ENCODE assay signal across 14 cellular contexts in genomic region chr5:133906303-133906702, GRCh38.
"Had no signal": no experiment of that assay in that cellular context is flagged by ENCODE, and none has a peak within 500 bp of the region (broad histone marks: within the 10 kb centered on the region; RNA-seq: fewer than 3 reads in every experiment).

No MANE protein-coding gene starts in this region.

- H3K9me3 ChIP-seq: prostate gland, right lobe of liver, tibial artery had no signal

- H3K36me3 ChIP-seq: prostate gland, right lobe of liver, tibial artery had no signal

- H3K4me1 Mint-ChIP-seq: central memory CD8-positive, alpha-beta T cell; stimulated activated effector memory CD8-positive, alpha-beta T cell treated with anti-CD3 and anti-CD28 coated beads, Interleukin-12 subunit alpha, Interleukin-12 subunit beta, amount 100 ng/mL, for 72 hours had no signal

- H3K36me3 Mint-ChIP-seq: stimulated activated effector memory CD8-positive, alpha-beta T cell treated with anti-CD3 and anti-CD28 coated beads, Interleukin-12 subunit alpha, Interleukin-12 subunit beta, amount 100 ng/mL, for 72 hours had no signal

- H3K9me3 Mint-ChIP-seq: activated T-cell treated with anti-CD3 and anti-CD28 coated beads, Interleukin-2, amount 50 U/mL, for 72 hours; central memory CD8-positive, alpha-beta T cell; nephron progenitor cell; stimulated activated effector memory CD8-positive, alpha-beta T cell treated with anti-CD3 and anti-CD28 coated beads, Interleukin-12 subunit alpha, Interleukin-12 subunit beta, amount 100 ng/mL, for 72 hours had no signal

- H3K27me3 Mint-ChIP-seq: central memory CD8-positive, alpha-beta T cell; T-helper 17 cell had no signal

- ATAC-seq: activated T-cell treated with anti-CD3 and anti-CD28 coated beads, Interleukin-2, amount 50 U/mL, for 72 hours; stimulated activated effector memory CD8-positive, alpha-beta T cell treated with anti-CD3 and anti-CD28 coated beads, Interleukin-12 subunit alpha, Interleukin-12 subunit beta, amount 100 ng/mL, for 72 hours; T-helper 17 cell had no signal

- H3K4me3 ChIP-seq: hepatocyte, prostate gland, right lobe of liver, tibial artery had no signal

- H3K4me3 Mint-ChIP-seq: activated T-cell treated with anti-CD3 and anti-CD28 coated beads, Interleukin-2, amount 50 U/mL, for 72 hours; central memory CD8-positive, alpha-beta T cell; nephron progenitor cell; stimulated activated effector memory CD8-positive, alpha-beta T cell treated with anti-CD3 and anti-CD28 coated beads, Interleukin-12 subunit alpha, Interleukin-12 subunit beta, amount 100 ng/mL, for 72 hours; T-helper 17 cell had no signal

- H3K27ac ChIP-seq: epithelial cell of prostate, hepatocyte, prostate gland, right lobe of liver, tibial artery had no signal

- DNase-seq: activated CD4-positive, alpha-beta T cell treated with anti-CD3 and anti-CD28 coated beads, Interleukin-2, amount 50 U/mL, for 4 hours; activated CD4-positive, CD25-positive, alpha-beta regulatory T cell treated with anti-CD3 and anti-CD28 coated beads, Interleukin-2, amount 50 U/mL, for 72 hours; activated naive CD4-positive, alpha-beta T cell; activated T-cell treated with anti-CD3 and anti-CD28 coated beads, Interleukin-2, amount 50 U/mL, for 72 hours; effector memory CD4-positive, alpha-beta T cell; nephron progenitor cell; right lobe of liver; T-helper 17 cell; tibial artery had no signal

- H3K27ac Mint-ChIP-seq: activated T-cell treated with anti-CD3 and anti-CD28 coated beads, Interleukin-2, amount 50 U/mL, for 72 hours; nephron progenitor cell; stimulated activated effector memory CD8-positive, alpha-beta T cell treated with anti-CD3 and anti-CD28 coated beads, Interleukin-12 subunit alpha, Interleukin-12 subunit beta, amount 100 ng/mL, for 72 hours; T-helper 17 cell had no signal

- H3K27me3 ChIP-seq: hepatocyte, right lobe of liver, tibial artery had no signal

- H3K4me1 ChIP-seq: prostate gland, right lobe of liver, tibial artery had no signal
